24 cellular contexts compared by ENCODE assay signal in the genomic region with DNA sequence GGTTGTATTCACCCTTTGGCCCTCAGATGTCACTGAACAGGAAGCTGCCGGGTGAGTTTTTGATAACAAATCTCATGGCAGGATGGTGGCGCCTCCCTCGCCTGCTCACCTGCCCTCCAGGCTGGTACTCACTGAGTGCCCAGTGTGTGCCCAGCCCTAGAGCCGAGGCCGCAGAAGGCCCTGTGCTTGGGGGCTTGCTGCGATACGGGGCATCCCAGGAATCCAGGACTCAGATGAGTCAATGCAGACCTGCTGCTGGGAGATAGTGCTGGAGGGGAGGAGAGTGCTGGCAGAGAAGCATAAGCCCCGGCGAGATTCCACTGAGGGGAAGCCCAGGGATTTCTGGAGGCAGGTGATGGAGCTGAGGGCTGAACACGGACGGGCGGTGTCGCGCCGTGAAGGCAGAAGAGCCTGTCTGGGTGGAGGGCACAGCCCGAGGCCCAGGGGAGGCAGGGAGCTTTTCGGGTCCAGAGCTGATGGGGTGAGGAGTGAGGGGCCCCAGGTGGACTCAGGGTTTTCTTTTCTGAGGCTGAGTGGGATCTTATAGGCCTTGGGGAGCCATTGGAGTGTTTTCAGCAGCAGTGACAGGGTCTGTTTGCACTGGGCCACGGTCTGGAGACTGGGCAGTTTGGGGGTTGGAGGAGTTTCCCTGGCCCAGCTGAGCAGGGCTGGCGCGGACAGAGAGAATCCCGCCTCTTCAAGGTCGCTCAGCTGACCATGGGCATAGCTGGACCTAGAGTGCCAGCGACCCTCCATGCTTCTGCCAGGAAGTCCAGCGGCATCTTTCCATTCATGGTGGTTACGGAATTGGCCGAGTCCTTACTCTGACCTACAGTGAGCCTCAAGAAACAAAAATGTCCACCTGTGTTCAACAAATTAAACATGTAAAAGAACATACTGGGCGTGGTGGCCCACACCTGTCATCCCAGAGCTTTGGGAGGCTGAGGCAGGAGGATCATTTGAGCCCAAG. TPM values are rescaled to one million over a fixed set of nuclear protein-coding genes. Genes with fewer than 3 reads are reported as not detected.
A peak's percentile ranks its signal among the peaks of the same experiment; 100 is the strongest.
DNase-seq lines count a peak whose midpoint lies in the region; ATAC-seq, FAIRE-seq and TF ChIP-seq lines count a peak whose summit lies in the region.
"Had no signal": no experiment of that assay in that cellular context is flagged by ENCODE, and none has a peak within 500 bp of the region (broad histone marks: within the 10 kb centered on the region; RNA-seq: fewer than 3 reads in every experiment).

No MANE protein-coding gene starts in this region.

- H3K36me3 ChIP-seq in BLaER1 (peaks cover 66% of the 10 kb centered on the region), parathyroid adenoma (ENCODE audit: control insufficient read depth, insufficient read depth, low read length) (no peaks in the 10 kb centered on the region)
- H3K36me3 ChIP-seq: brain microvascular endothelial cell, colonic mucosa had no signal

- DNase-seq in A172 (ENCODE audit: low spot score): peak; percentile 14
- DNase-seq in islet precursor cell: peak; percentile 74
- DNase-seq in GM12891 (ENCODE audit: insufficient read length, low spot score): no peak
- DNase-seq: activated CD4-positive, alpha-beta T cell treated with anti-CD3 and anti-CD28 coated beads, Interleukin-2, amount 50 U/mL, for 4 hours; activated naive CD4-positive, alpha-beta T cell; brain microvascular endothelial cell; colonic mucosa; immature natural killer cell; MM.1S; NCI-H1417; NCI-H2081 treated with DMSO at 0.1 percent for 48 hours; NCI-H345; NCI-H774; stimulated activated CD4-positive, alpha-beta T cell treated with anti-CD3 and anti-CD28 coated beads, Interleukin-4, amount 100 ng/mL, for 24 hours; stimulated activated naive CD4-positive, alpha-beta T cell treated with Interleukin-2 at 50 U/mL for 16 hours; testis had no signal

- H3K4me1 ChIP-seq in BLaER1 (peaks cover 66% of the 10 kb centered on the region), parathyroid adenoma (peaks cover 3% of the 10 kb centered on the region)
- H3K4me1 ChIP-seq: colonic mucosa had no signal

- peaks cover 100% of the 10 kb centered on the region for H4K20me1 ChIP-seq in BLaER1

- no peak for TF ChIP-seq CTCF in parathyroid adenoma (IDR thresholded peaks at IDR 0.05)

- no peaks in the 10 kb centered on the region for H3K27me3 ChIP-seq in BLaER1
- H3K27me3 ChIP-seq in parathyroid adenoma (ENCODE audit: control insufficient read depth, insufficient read depth, low read length): no peaks in the 10 kb centered on the region
- H3K27me3 ChIP-seq: brain microvascular endothelial cell, colonic mucosa, esophagus muscularis mucosa, testis had no signal

- H3K27ac ChIP-seq in BLaER1: peak overlapping the region; percentile 28; the same call in 1 of the 2 replicates
- no peak overlapping the region for H3K27ac ChIP-seq in parathyroid adenoma
- H3K27ac ChIP-seq: brain microvascular endothelial cell, colonic mucosa, esophagus muscularis mucosa, RWPE1, testis had no signal

- H3K4me2 ChIP-seq in BLaER1 (no peak overlapping the region), parathyroid adenoma (ENCODE audit: low read length) (no peak overlapping the region)

- H3K9me3 ChIP-seq in BLaER1: peaks cover 10% of the 10 kb centered on the region
- no peaks in the 10 kb centered on the region for H3K9me3 ChIP-seq in parathyroid adenoma (ENCODE audit: control insufficient read depth, low read length)
- H3K9me3 ChIP-seq: colonic mucosa, esophagus muscularis mucosa, testis had no signal

- FAIRE-seq in GM12891 (lab: Jason Lieb, UNC): no peak
- FAIRE-seq: frontal cortex, GM19239 had no signal

- no peak for ATAC-seq in HG02884 (IDR thresholded peaks at IDR 0.05; ENCODE audit: unreplicated experiment)
- no peak for ATAC-seq in GM21423 (IDR thresholded peaks at IDR 0.05; ENCODE audit: unreplicated experiment)

- peak overlapping the region; percentile 46 for H2AFZ ChIP-seq in parathyroid adenoma

- H3K9ac ChIP-seq in BLaER1: no peak overlapping the region
- H3K9ac ChIP-seq in parathyroid adenoma: no peak overlapping the region

- H3K79me2 ChIP-seq in parathyroid adenoma: peaks cover 30% of the 10 kb centered on the region

- no peak for TF ChIP-seq POLR2A in GM12891 (IDR thresholded peaks at IDR 0.05; ENCODE audit: low read depth, low read length)

- H3K4me3 ChIP-seq in BLaER1 (no peak overlapping the region), parathyroid adenoma (ENCODE audit: low read depth, low read length) (no peak overlapping the region)
- H3K4me3 ChIP-seq: colonic mucosa, esophagus muscularis mucosa, testis had no signal

TF ChIP-seq in GM12891, 5 proteins besides CTCF, POLR2A, EP300 and RAD21:
- TF ChIP-seq POLR2AphosphoS5 (IDR thresholded peaks at IDR 0.05; ENCODE audit: low read depth, low read length): no peak
- no peak for TF ChIP-seq POU2F2 (IDR thresholded peaks at IDR 0.05; ENCODE audit: low read depth, low read length)
- TF ChIP-seq SPI1 (IDR thresholded peaks at IDR 0.05; ENCODE audit: low read depth, low read length): no peak
- TF ChIP-seq TAF1 (IDR thresholded peaks at IDR 0.05; ENCODE audit: low read depth, low read length): no peak

RNA-seq across cellular contexts. Expression of a gene that starts 35.5 kb away (rescaled TPM):
- 5.7 and 8.9 TPM in 2 replicates for total RNA-seq in A172 (2014; rRNA removed; shearing (Covaris generic))
- 31.0 TPM for polyA plus RNA-seq in GM12891 (2012; ENCODE audit: low read depth, missing spikeins)
